ENCODE assay signal across 8 cellular contexts in the genomic region with DNA sequence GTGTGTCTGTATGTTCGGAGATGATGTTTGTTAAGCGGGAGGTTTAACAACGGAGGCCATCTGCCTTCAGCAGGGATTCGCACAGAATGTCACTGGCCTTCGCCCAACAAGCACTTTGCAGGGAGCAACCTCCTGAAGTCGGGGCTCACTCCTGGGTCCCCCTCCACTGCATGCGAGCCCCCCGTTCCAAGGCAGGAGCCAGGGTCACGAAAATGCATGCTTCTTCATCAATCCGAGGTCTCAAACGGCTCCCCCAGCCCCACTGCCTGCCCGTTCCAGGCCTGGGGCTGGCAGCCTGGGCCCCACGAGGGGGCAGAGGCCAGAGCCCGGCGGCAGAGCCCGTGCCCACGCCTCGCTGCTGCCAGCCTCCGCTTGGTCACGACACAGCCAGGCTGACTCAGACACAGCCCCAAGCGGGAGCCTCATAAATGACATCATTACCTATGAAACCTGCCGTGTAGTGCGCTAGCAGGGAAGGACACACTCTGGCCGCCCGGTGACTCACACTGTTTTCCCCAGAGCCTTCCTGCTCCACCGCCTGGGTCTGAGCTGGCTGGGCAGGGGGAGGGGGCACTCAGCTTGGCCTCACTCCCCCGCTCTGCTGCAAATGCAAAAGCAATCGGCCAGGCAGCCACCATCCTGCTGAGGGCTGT.
A peak's percentile ranks its signal among the peaks of the same experiment; 100 is the strongest.
DNase-seq lines count a peak whose midpoint lies in the region; ATAC-seq and TF ChIP-seq lines count a peak whose summit lies in the region.

No MANE protein-coding gene starts in this region.

- H3K4me1 ChIP-seq in RWPE2 (ENCODE audit: insufficient read depth, poor library complexity, severe bottlenecking) (peaks cover 10% of the 10 kb centered on the region), neuronal stem cell (ENCODE audit: control insufficient read depth in 2 of 2, insufficient read depth in 1 of 2, low read depth in 1 of 2, low read length in 2 of 2) (peaks cover 13 to 25% of the 10 kb centered on the region in 2 donors)
- H3K4me1 ChIP-seq in CD4-positive, alpha-beta memory T cell (ENCODE audit: insufficient read depth, low read length): no peaks in the 10 kb centered on the region

- H3K4ac ChIP-seq in neuronal stem cell (ENCODE audit: low read length): no peak overlapping the region

- H3K14ac ChIP-seq in neuronal stem cell (ENCODE audit: low read length): no peak overlapping the region

- no peak overlapping the region for H3K27ac Mint-ChIP-seq in activated CD4-positive, alpha-beta T cell treated with anti-CD3 and anti-CD28 coated beads for 36 hours
- H3K27ac Mint-ChIP-seq in CD4-positive, alpha-beta memory T cell: no peak overlapping the region

- peak; percentile 91 for ATAC-seq in activated CD4-positive, alpha-beta T cell treated with anti-CD3 and anti-CD28 coated beads for 36 hours
- ATAC-seq in GM21423 (IDR thresholded peaks at IDR 0.05; ENCODE audit: unreplicated experiment) (peak; percentile 64), RWPE2 (ENCODE audit: low read depth) (peak; percentile 99)

- no peaks in the 10 kb centered on the region for H3K79me1 ChIP-seq in neuronal stem cell (ENCODE audit: low read depth, low read length)

- peak overlapping the region; percentile 67 for H3K23ac ChIP-seq in neuronal stem cell (ENCODE audit: low read depth, low read length, poor library complexity)

- H3K4me3 ChIP-seq in RWPE2 (ENCODE audit: severe bottlenecking) (no peak overlapping the region), epithelial cell of esophagus (ENCODE audit: low read length) (no peak overlapping the region), neuronal stem cell (ENCODE audit: low read length in 2 of 2) (no peak overlapping the region)
- H3K4me3 ChIP-seq in CD4-positive, alpha-beta memory T cell (ENCODE audit: low read length in 2 of 2): no peak overlapping the region

- no peak overlapping the region for H4K8ac ChIP-seq in neuronal stem cell (ENCODE audit: low read depth, low read length)

- CTCF ChIA-PET in activated CD4-positive, alpha-beta T cell treated with anti-CD3 and anti-CD28 coated beads for 36 hours (lab: Charles Lee): no interaction called here
- CTCF ChIA-PET in CD4-positive, alpha-beta memory T cell (lab: Charles Lee; ENCODE audit: partially characterized antibody): no interaction called here

- TF ChIP-seq CTCF in RWPE2 (IDR thresholded peaks at IDR 0.05; ENCODE audit: poor library complexity, severe bottlenecking) (peak; percentile 51), epithelial cell of esophagus (IDR thresholded peaks at IDR 0.05; ENCODE audit: insufficient read depth, low read depth, low read length, missing control alignments) (no peak)

- H3K36me3 Mint-ChIP-seq in activated CD4-positive, alpha-beta T cell treated with anti-CD3 and anti-CD28 coated beads for 36 hours (ENCODE audit: low read depth): no peaks in the 10 kb centered on the region
- no peaks in the 10 kb centered on the region for H3K36me3 Mint-ChIP-seq in CD4-positive, alpha-beta memory T cell

- no peaks in the 10 kb centered on the region for H3K9me3 Mint-ChIP-seq in activated CD4-positive, alpha-beta T cell treated with anti-CD3 and anti-CD28 coated beads for 36 hours (ENCODE audit: low read depth)
- peaks cover 0 to 2% (median 0%) of the 10 kb centered on the region in 8 donors for H3K9me3 Mint-ChIP-seq in CD4-positive, alpha-beta memory T cell

- 100% methylated on average over 3 of the region's 28 CpGs; no CpG with 5 or more reads in 1 of the 2 donors for WGBS in neuronal stem cell (ENCODE audit: extremely low coverage in 2 of 2, insufficient read length in 2 of 2, insufficient replicate concordance in 1 of 2), 2 donors

- H3K18ac ChIP-seq in neuronal stem cell (ENCODE audit: low read length): peak overlapping the region; percentile 85

- peak overlapping the region; percentile 71 for H2AK5ac ChIP-seq in neuronal stem cell (ENCODE audit: low read depth, low read length)

- no peak overlapping the region for H2BK5ac ChIP-seq in neuronal stem cell (ENCODE audit: low read length)

- DNase-seq in activated CD4-positive, alpha-beta T cell treated with anti-CD3 and anti-CD28 coated beads for 36 hours: peak; percentile 71
- no peak for DNase-seq in activated CD4-positive, alpha-beta T cell treated with anti-CD3 and anti-CD28 coated beads, Interleukin-2, amount 50 U/mL, for 4 hours
- DNase-seq in HPDE6-E6E7 (ENCODE audit: extremely low spot score): peak; percentile 95
- DNase-seq in RWPE2 (ENCODE audit: low spot score): peak; percentile 99
- DNase-seq in epithelial cell of esophagus (ENCODE audit: low read depth): peak; percentile 98
- peak; percentile 40 for DNase-seq in neuronal stem cell (ENCODE audit: low spot score)
- no peak for DNase-seq in CD4-positive, alpha-beta memory T cell

- H4K91ac ChIP-seq in neuronal stem cell (ENCODE audit: low read depth, low read length, poor library complexity): no peak overlapping the region

- H3K27me3 Mint-ChIP-seq in activated CD4-positive, alpha-beta T cell treated with anti-CD3 and anti-CD28 coated beads for 36 hours: peaks cover 13% of the 10 kb centered on the region
- H3K27me3 Mint-ChIP-seq in CD4-positive, alpha-beta memory T cell: peaks cover 24% of the 10 kb centered on the region in 2 donors

- H3K27me3 ChIP-seq in RWPE2 (ENCODE audit: insufficient read depth, poor library complexity, severe bottlenecking) (no peaks in the 10 kb centered on the region), neuronal stem cell (ENCODE audit: control insufficient read depth in 3 of 3, insufficient read depth in 3 of 3, low read depth in 1 of 3, low read length in 3 of 3) (peaks cover 0 to 27% (median 17%) of the 10 kb centered on the region in 3 experiments)
- no peaks in the 10 kb centered on the region for H3K27me3 ChIP-seq in CD4-positive, alpha-beta memory T cell (ENCODE audit: insufficient read depth, low read length)

- peak overlapping the region; percentile 8 for H2BK12ac ChIP-seq in neuronal stem cell (ENCODE audit: low read length)

- no peak overlapping the region for H2BK120ac ChIP-seq in neuronal stem cell (ENCODE audit: low read depth, low read length)

- intact Hi-C loops in activated CD4-positive, alpha-beta T cell treated with anti-CD3 and anti-CD28 coated beads for 36 hours (cut with DNase I, micrococcal nuclease): no loop called here
- intact Hi-C loops in CD4-positive, alpha-beta memory T cell (cut with micrococcal nuclease): no loop called here

- H2AFZ ChIP-seq in neuronal stem cell (ENCODE audit: low read length): peak overlapping the region; percentile 70

- POLR2A ChIA-PET in activated CD4-positive, alpha-beta T cell treated with anti-CD3 and anti-CD28 coated beads for 36 hours (lab: Charles Lee): no interaction called here
- POLR2A ChIA-PET in CD4-positive, alpha-beta memory T cell (lab: Charles Lee; ENCODE audit: partially characterized antibody): no interaction called here

- no peaks in the 10 kb centered on the region for H3K36me3 ChIP-seq in RWPE2 (ENCODE audit: low read depth)
- H3K36me3 ChIP-seq in neuronal stem cell (replicated peaks in 1 of 2; ENCODE audit: control insufficient read depth in 2 of 2, insufficient read depth in 2 of 2, low read length in 2 of 2): no peaks in the 10 kb centered on the region
- H3K36me3 ChIP-seq in CD4-positive, alpha-beta memory T cell (ENCODE audit: insufficient read depth, low read length): no peaks in the 10 kb centered on the region

- peak overlapping the region; percentile 54 for H3K9ac ChIP-seq in neuronal stem cell (ENCODE audit: low read depth, low read length, poor library complexity)

- H3K9me3 ChIP-seq in RWPE2 (ENCODE audit: severe bottlenecking): no peaks in the 10 kb centered on the region
- no peaks in the 10 kb centered on the region for H3K9me3 ChIP-seq in neuronal stem cell (replicated peaks in 1 of 2; ENCODE audit: control insufficient read depth in 2 of 2, insufficient read depth in 1 of 2, low read depth in 1 of 2, low read length in 2 of 2)
- H3K9me3 ChIP-seq in CD4-positive, alpha-beta memory T cell (ENCODE audit: control insufficient read depth in 1 of 2, low read length in 2 of 2): no peaks in the 10 kb centered on the region

- H2BK15ac ChIP-seq in neuronal stem cell (ENCODE audit: low read length): peak overlapping the region; percentile 97

- H3K4me2 ChIP-seq in neuronal stem cell (ENCODE audit: insufficient read depth, low read length, poor library complexity, severe bottlenecking): no peak overlapping the region

- H3K4me1 Mint-ChIP-seq in activated CD4-positive, alpha-beta T cell treated with anti-CD3 and anti-CD28 coated beads for 36 hours: no peaks in the 10 kb centered on the region
- no peaks in the 10 kb centered on the region for H3K4me1 Mint-ChIP-seq in CD4-positive, alpha-beta memory T cell

- no peak overlapping the region for H3K4me3 Mint-ChIP-seq in activated CD4-positive, alpha-beta T cell treated with anti-CD3 and anti-CD28 coated beads for 36 hours
- no peak overlapping the region for H3K4me3 Mint-ChIP-seq in CD4-positive, alpha-beta memory T cell

- H3K27ac ChIP-seq in RWPE2 (ENCODE audit: poor library complexity, severe bottlenecking) (peak overlapping the region; percentile 16), neuronal stem cell (replicated peaks; ENCODE audit: low read length) (no peak overlapping the region)
- no peak overlapping the region for H3K27ac ChIP-seq in CD4-positive, alpha-beta memory T cell (ENCODE audit: low read depth, low read length)

Comparison
In these comparisons a context has a peak if more than half of its experiments do, and no peak if none do; other contexts are left out.
1. DNase-seq: peak in activated CD4-positive, alpha-beta T cell treated with anti-CD3 and anti-CD28 coated beads for 36 hours (single experiment), HPDE6-E6E7 (single experiment), RWPE2 (single experiment), epithelial cell of esophagus (single experiment) and neuronal stem cell (single experiment); none in activated CD4-positive, alpha-beta T cell treated with anti-CD3 and anti-CD28 coated beads, Interleukin-2, amount 50 U/mL, for 4 hours (0 of 2) and CD4-positive, alpha-beta memory T cell (0 of 5).
2. Peak in every context shown above with its lines, with median percentiles within 50 percentile points of each other: ATAC-seq.